ENCODE assay signal across 27 cellular contexts in genomic region chr16:28263305-28263704, GRCh38.
"Had no signal": no experiment of that assay in that cellular context is flagged by ENCODE, and none has a peak within 500 bp of the region (broad histone marks: within the 10 kb centered on the region; RNA-seq: fewer than 3 reads in every experiment).

No MANE protein-coding gene starts in this region.

- H3K4me3 Mint-ChIP-seq: naive thymus-derived CD8-positive, alpha-beta T cell; nephron; neural crest cell; stimulated activated naive B cell treated with anti-CD40 and anti-IgM and Interleukin-4, amounts not matched to agents 10 μg/mL and 1 μg/mL and 100 μg/mL, for 72 hours; type B pancreatic cell had no signal

- H3K9me3 Mint-ChIP-seq: naive thymus-derived CD8-positive, alpha-beta T cell; nephron; neural crest cell; stimulated activated naive B cell treated with anti-CD40 and anti-IgM and Interleukin-4, amounts not matched to agents 10 μg/mL and 1 μg/mL and 100 μg/mL, for 72 hours; type B pancreatic cell had no signal

- H3K4me1 Mint-ChIP-seq: neural crest cell had no signal

- H3K27ac ChIP-seq: lower lobe of right lung, neutrophil, parathyroid adenoma, right atrium auricular region, right lobe of liver, skin epidermis, stomach, testis, thyroid gland, uterus had no signal

- H3K79me2 ChIP-seq: parathyroid adenoma had no signal

- H3K9me3 ChIP-seq: lower lobe of right lung, neutrophil, right atrium auricular region, right lobe of liver, testis, thyroid gland, uterus had no signal

- H3K4me1 ChIP-seq: right lobe of liver had no signal

- ATAC-seq: left cardiac atrium; left lobe of liver; lower lobe of right lung; naive thymus-derived CD8-positive, alpha-beta T cell; right lobe of liver; stimulated activated naive B cell treated with anti-CD40 and anti-IgM and Interleukin-4, amounts not matched to agents 10 μg/mL and 1 μg/mL and 100 μg/mL, for 72 hours; stimulated activated naive CD8-positive, alpha-beta T cell treated with anti-CD3 and anti-CD28 coated beads, Interleukin-15, Interleukin-2, amounts not matched to agents 100 U/mL and 50 U/mL, for 24 hours had no signal

- H3K27ac Mint-ChIP-seq: nephron; stimulated activated naive B cell treated with anti-CD40 and anti-IgM and Interleukin-4, amounts not matched to agents 10 μg/mL and 1 μg/mL and 100 μg/mL, for 72 hours; type B pancreatic cell had no signal

- H2AFZ ChIP-seq: parathyroid adenoma had no signal

- H3K27me3 ChIP-seq: right atrium auricular region, right lobe of liver, testis, thyroid gland, uterus had no signal

- H3K36me3 ChIP-seq: lower lobe of right lung, neutrophil, right atrium auricular region, right lobe of liver, stomach, thyroid gland, uterus had no signal

- H3K36me3 Mint-ChIP-seq: naive thymus-derived CD8-positive, alpha-beta T cell; stimulated activated naive B cell treated with anti-CD40 and anti-IgM and Interleukin-4, amounts not matched to agents 10 μg/mL and 1 μg/mL and 100 μg/mL, for 72 hours; type B pancreatic cell had no signal

- H3K9ac ChIP-seq: parathyroid adenoma had no signal

- H3K4me3 ChIP-seq: lower lobe of right lung, right atrium auricular region, right lobe of liver, skin epidermis, stomach, testis, thyroid gland, uterus had no signal

- DNase-seq: hippocampal formation; kidney glomerular epithelial cell; left cardiac atrium; lower lobe of right lung; mammary epithelial cell; mesenchymal stem cell; naive thymus-derived CD8-positive, alpha-beta T cell; occipital lobe; right lobe of liver; stimulated activated CD4-positive, alpha-beta T cell treated with anti-CD3 and anti-CD28 coated beads, Interleukin-12 subunit alpha, Interleukin-12 subunit beta, amount 100 ng/mL, for 4 hours; stimulated activated CD4-positive, alpha-beta T cell treated with anti-CD3 and anti-CD28 coated beads, Interleukin-15, amount 100 ng/mL, for 24 hours; stimulated activated CD4-positive, alpha-beta T cell treated with anti-CD3 and anti-CD28 coated beads, Interleukin-2, amount 100 ng/mL, for 24 hours; stimulated activated CD4-positive, alpha-beta T cell treated with anti-CD3 and anti-CD28 coated beads, Interleukin-4, amount 100 ng/mL, for 1 hour; stimulated activated naive B cell treated with anti-CD40 and anti-IgM and Interleukin-4, amounts not matched to agents 10 μg/mL and 1 μg/mL and 100 μg/mL, for 72 hours; stimulated activated naive CD8-positive, alpha-beta T cell treated with anti-CD3 and anti-CD28 coated beads, Interleukin-15, Interleukin-2, amounts not matched to agents 100 U/mL and 50 U/mL, for 24 hours; stomach; testis; thyroid gland; uterus had no signal
